Comparison of ENCODE assay signal across 2 cellular contexts in genomic region chr3:41794748-41795589, GRCh38.
TF ChIP-seq lines count a peak whose summit lies in the region.

No MANE protein-coding gene starts in this region.

TF ChIP-seq in GM23338, 12 proteins besides CTCF, POLR2A, EP300 and RAD21:
- TF ChIP-seq ZNF462 (CRISPR knock-in tag; IDR thresholded peaks at IDR 0.05): 0 out of 2 replicates have a peak, but pooled peaks have one; percentile 64
- no peak; the same call in 1 of the 2 replicates for TF ChIP-seq POLR2AphosphoS5 (IDR thresholded peaks at IDR 0.05; ENCODE audit: low read depth)
- TF ChIP-seq ETS1 (IDR thresholded peaks at IDR 0.05): no peak
- peak; percentile 34; the same call in 1 of the 2 replicates for TF ChIP-seq NANOG (IDR thresholded peaks at IDR 0.05; ENCODE audit: borderline replicate concordance)

TF ChIP-seq in WTC11, 78 proteins besides CTCF, POLR2A, EP300 and RAD21 (continued from another document):
- TF ChIP-seq CBFB (CRISPR knock-in tag; IDR thresholded peaks at IDR 0.05; ENCODE audit: low read depth): no peak
